ENCODE assay signal across 19 cellular contexts in genomic region chr9:77922587-77922986, GRCh38.
DNase-seq lines count a peak whose midpoint lies in the region; ATAC-seq and TF ChIP-seq lines count a peak whose summit lies in the region.
"Had no signal": no experiment of that assay in that cellular context is flagged by ENCODE, and none has a peak within 500 bp of the region (broad histone marks: within the 10 kb centered on the region; RNA-seq: fewer than 3 reads in every experiment).

No MANE protein-coding gene starts in this region.

- H3K9me3 Mint-ChIP-seq in CD14-positive monocyte (no peaks in the 10 kb centered on the region), nephron progenitor cell (no peaks in the 10 kb centered on the region)

- peak overlapping the region in 4 of 7 donors; percentile 41 to 84 (median 68) for H3K27ac Mint-ChIP-seq in CD14-positive monocyte
- H3K27ac Mint-ChIP-seq in nephron progenitor cell: peak overlapping the region; percentile 86

- TF ChIP-seq CTCF in CD14-positive monocyte (IDR thresholded peaks at IDR 0.05) (no peak), nephron progenitor cell (IDR thresholded peaks at IDR 0.05) (no peak)

- TF ChIP-seq POLR2A in erythroblast (IDR thresholded peaks at IDR 0.05; ENCODE audit: low read length): no peak

- ATAC-seq in HG03457 (IDR thresholded peaks at IDR 0.05; ENCODE audit: unreplicated experiment): no peak
- ATAC-seq: Panc1 had no signal

- intact Hi-C loops in CD14-positive monocyte (cut with micrococcal nuclease): no loop called here

- no peak overlapping the region for H3K4me3 Mint-ChIP-seq in CD14-positive monocyte
- H3K4me3 Mint-ChIP-seq in nephron progenitor cell: no peak overlapping the region

- peaks cover 32% of the 10 kb centered on the region for H3K4me1 Mint-ChIP-seq in CD14-positive monocyte
- H3K4me1 Mint-ChIP-seq in nephron progenitor cell: peaks cover 4% of the 10 kb centered on the region

- DNase-seq in CD14-positive monocyte (ENCODE audit: low spot score) (no peak), amniotic epithelial cell (ENCODE audit: low read depth) (peak; percentile 73), erythroblast (lab: John Stamatoyannopoulos, UW) (peak; percentile 36 to 54), nephron progenitor cell (no peak), DMS 273 (lab: John Stamatoyannopoulos, UW; ENCODE audit: unreplicated experiment) (no peak)
- DNase-seq in activated CD4-positive, alpha-beta T cell treated with anti-CD3 and anti-CD28 coated beads, Interleukin-2, amount 50 U/mL, for 48 hours: no peak
- DNase-seq: AML-193, C1 segment of cervical spinal cord, DMS53, EL, H7, MG63, NCI-H1417, NCI-H1694 treated with DMSO at 0.1 percent for 48 hours, NCI-H510A treated with DMSO at 0.1 percent for 48 hours, NCI-H748 treated with DMSO at 0.1 percent for 48 hours, SIG-M5 had no signal

- H3K36me3 Mint-ChIP-seq in CD14-positive monocyte (peaks cover 38 to 47% of the 10 kb centered on the region in 2 donors), nephron progenitor cell (ENCODE audit: low read depth) (peaks cover 49% of the 10 kb centered on the region)

- H3K27me3 Mint-ChIP-seq in CD14-positive monocyte (ENCODE audit: low read depth in 3 of 3) (no peaks in the 10 kb centered on the region), nephron progenitor cell (ENCODE audit: low read depth, poor library complexity) (peaks cover 3% of the 10 kb centered on the region)

Comparison
In these comparisons a context has a peak if more than half of its experiments do, and no peak if none do; other contexts are left out.
1. DNase-seq: peak in amniotic epithelial cell (single experiment) and erythroblast (2 of 2); none in CD14-positive monocyte (single experiment), nephron progenitor cell (single experiment), DMS 273 (single experiment) and activated CD4-positive, alpha-beta T cell treated with anti-CD3 and anti-CD28 coated beads, Interleukin-2, amount 50 U/mL, for 48 hours (0 of 2).